Comparison of ENCODE assay signal across 8 cellular contexts in the genomic region with DNA sequence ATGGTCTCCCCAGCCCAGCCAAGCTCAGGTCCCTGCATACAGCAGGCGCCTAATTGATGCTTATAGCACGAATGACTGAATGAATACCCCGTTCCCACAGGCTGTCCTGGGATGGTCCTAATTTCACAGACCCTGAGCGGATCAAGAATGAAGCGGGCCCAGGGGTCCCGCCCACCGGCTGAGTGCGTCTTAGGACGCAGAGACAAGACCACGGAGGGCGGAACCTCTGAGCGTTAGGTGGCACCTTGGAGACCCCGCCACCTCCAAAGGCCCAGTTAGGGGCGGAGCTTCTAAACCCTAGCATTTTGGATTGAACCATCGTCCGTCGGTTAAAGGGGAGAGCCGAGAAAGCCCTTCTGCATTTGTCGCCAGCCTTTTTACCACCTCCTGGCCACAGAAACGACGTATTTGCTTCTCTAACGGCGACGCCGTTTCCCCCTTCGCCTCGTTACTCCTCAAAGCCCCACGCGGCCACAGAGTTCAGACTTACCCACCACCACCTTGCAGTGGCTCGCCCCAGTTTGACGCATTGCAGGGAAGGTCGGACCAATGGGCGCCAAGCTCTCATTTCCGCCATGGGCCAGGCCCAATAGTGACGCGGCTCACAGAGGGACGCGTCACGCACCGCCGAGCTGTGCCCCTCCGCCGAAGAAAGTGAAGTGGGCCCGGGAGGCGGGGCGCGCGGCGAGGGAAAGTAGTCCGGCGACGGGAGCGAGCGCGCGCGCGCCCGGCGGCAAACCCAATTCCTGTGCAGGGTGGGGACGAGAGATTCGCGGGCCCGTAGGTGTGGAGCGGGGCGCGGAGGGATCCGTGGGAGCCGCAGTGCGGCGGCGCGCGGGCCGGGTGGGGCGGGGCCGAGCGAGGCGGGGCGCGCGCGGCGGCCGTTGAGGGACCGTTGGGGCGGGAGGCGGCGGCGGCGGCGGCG. TPM values are rescaled to one million over a fixed set of nuclear protein-coding genes. Genes with fewer than 3 reads are reported as not detected.
DNase-seq lines count a peak whose midpoint lies in the region; ATAC-seq and TF ChIP-seq lines count a peak whose summit lies in the region.

No MANE protein-coding gene starts in this region.

- POLR2A ChIA-PET in activated B cell treated with CpG ODN at 0.5 μM for 24 hours (lab: Charles Lee) = interaction anchor here (0.6 to 4.3 kb wide), 40 partner anchors 12 to 1010 kb away, joined by 3 to 69 read pairs (median 4); partner anchors contain the start of genes AP2S1, DACT3, FKRP and GNG8

- H3K4me1 Mint-ChIP-seq in activated B cell treated with CpG ODN at 0.5 μM for 24 hours = peaks cover 30% of the 10 kb centered on the region

- ATAC-seq in GM18907 (IDR thresholded peaks at IDR 0.05; ENCODE audit: unreplicated experiment) (peak; percentile 88), HG03139 (IDR thresholded peaks at IDR 0.05; ENCODE audit: unreplicated experiment) (peak; percentile 74), activated B cell treated with CpG ODN at 0.5 μM for 24 hours (ENCODE audit: low read depth) (peak; percentile 90)

- H3K36me3 Mint-ChIP-seq in activated B cell treated with CpG ODN at 0.5 μM for 24 hours (ENCODE audit: low read depth) = peaks cover 13% of the 10 kb centered on the region

- WGBS in spleen, 5 donors = 1 to 2% (median 1%) methylated on average over 44 to 93 of the region's 93 CpGs

- H3K27ac Mint-ChIP-seq in activated B cell treated with CpG ODN at 0.5 μM for 24 hours = peak overlapping the region; percentile 100

- peak in 2 of 3 donors; percentile 46 to 76 for TF ChIP-seq POLR2A in spleen (IDR thresholded peaks at IDR 0.05)

- DNase-seq in AG08395 (ENCODE audit: low spot score) = peak; percentile 98
- peak; percentile 97 for DNase-seq in NCI-H2196 treated with DMSO at 0.1 percent for 48 hours (lab: John Stamatoyannopoulos, UW; ENCODE audit: unreplicated experiment)
- peak; percentile 99 for DNase-seq in activated B cell treated with CpG ODN at 0.5 μM for 24 hours
- DNase-seq in caudate nucleus (lab: John Stamatoyannopoulos, UW) = peak in 60 of 61 donors; percentile 75 to 100 (median 94)
- peak; percentile 98 for DNase-seq in iris pigment epithelial cell (ENCODE audit: low read depth)
- DNase-seq in spleen = peak; percentile 97

- no peaks in the 10 kb centered on the region for H3K27me3 Mint-ChIP-seq in activated B cell treated with CpG ODN at 0.5 μM for 24 hours

- peaks cover 21 to 53% (median 41%) of the 10 kb centered on the region in 6 donors for H3K4me1 ChIP-seq in spleen

- H3K36me3 ChIP-seq in spleen = peaks cover 0 to 14% (median 4%) of the 10 kb centered on the region in 6 donors

- peaks cover 7% of the 10 kb centered on the region for H3K9me3 Mint-ChIP-seq in activated B cell treated with CpG ODN at 0.5 μM for 24 hours

- intact Hi-C loops in activated B cell treated with CpG ODN at 0.5 μM for 24 hours (cut with micrococcal nuclease) = loop anchor here (1.0 to 2.0 kb wide), 9 partner anchors 18 to 674 kb away; partner anchors contain the start of genes AP2S1, ARHGAP35, DACT3 and FKRP
- intact Hi-C loops in spleen (cut with DNase I; ENCODE audit: low total_unique reads) = no loop called here

- H3K4me3 Mint-ChIP-seq in activated B cell treated with CpG ODN at 0.5 μM for 24 hours = peak overlapping the region; percentile 99

- TF ChIP-seq CTCF in activated B cell treated with CpG ODN at 0.5 μM for 24 hours (IDR thresholded peaks at IDR 0.05) (no peak), spleen (IDR thresholded peaks at IDR 0.05 in 8 of 11, conservative IDR thresholded peaks at IDR 0.05 in 3 of 11) (peak in 2 of 11 experiments; percentile 28 to 32)

- CTCF ChIA-PET in activated B cell treated with CpG ODN at 0.5 μM for 24 hours (lab: Charles Lee) = interaction anchor here (0.8 to 5.3 kb wide), 6 partner anchors 11 to 239 kb away, joined by 3 to 33 read pairs (median 5); partner anchors contain the start of gene DACT3

- H3K27ac ChIP-seq in caudate nucleus (ENCODE audit: low read depth, low read length) (peak overlapping the region; percentile 100), spleen (peak overlapping the region; percentile 96 to 99 (median 99))

- no peaks in the 10 kb centered on the region for H3K27me3 ChIP-seq in spleen (replicated peaks in 1 of 7)

- peaks cover 0 to 21% (median 17%) of the 10 kb centered on the region in 8 donors for H3K9me3 ChIP-seq in spleen

- H3K4me3 ChIP-seq in spleen = peak overlapping the region; percentile 86 to 99 (median 94)

RNA-seq across cellular contexts. Expression of gene CALM3, which starts 0.5 kb away (rescaled TPM):
- total RNA-seq in activated B cell treated with CpG ODN at 0.5 μM for 24 hours (174 and 200 TPM in 2 replicates), spleen (100 to 1,000 TPM; 121 to 197 (median 143) TPM)
- 100 to 1,000 TPM in 2 of 3 donors, 10 to 100 TPM in 1; 78.1 to 167 (median 111) TPM for polyA plus RNA-seq in spleen

RNA-seq across cellular contexts. Expression of gene PTGIR, which starts 24.2 kb away (rescaled TPM):
- 13.4 and 17.8 TPM in 2 replicates for total RNA-seq in activated B cell treated with CpG ODN at 0.5 μM for 24 hours
- 10 to 100 TPM in 3 of 7 donors, 1 to 10 TPM in 4; 5.4 to 18.6 (median 8.6) TPM for total RNA-seq in spleen
- 1 to 10 TPM; 5.7 to 9.1 (median 5.9) TPM for polyA plus RNA-seq in spleen

RNA-seq across cellular contexts. Expression of gene GNG8, which starts 35.3 kb away (rescaled TPM):
- 33.1 and 38.2 TPM in 2 replicates for total RNA-seq in activated B cell treated with CpG ODN at 0.5 μM for 24 hours
- total RNA-seq in spleen = not detected
- polyA plus RNA-seq in spleen = not detected

Comparison
In these comparisons a context has a peak if more than half of its experiments do, and no peak if none do; other contexts are left out.
1. Peak in every context shown above with its lines: DNase-seq, ATAC-seq, H3K4me3 ChIP-seq and H3K27ac ChIP-seq.
2. RNA of gene GNG8, which starts 35.3 kb away (total RNA-seq): 33.1 to 38.2 TPM in activated B cell treated with CpG ODN at 0.5 μM for 24 hours; not detected in spleen; every median in the first group is over 10 times any median in the second.